Comparison of ENCODE assay signal across 21 cellular contexts in the genomic region with DNA sequence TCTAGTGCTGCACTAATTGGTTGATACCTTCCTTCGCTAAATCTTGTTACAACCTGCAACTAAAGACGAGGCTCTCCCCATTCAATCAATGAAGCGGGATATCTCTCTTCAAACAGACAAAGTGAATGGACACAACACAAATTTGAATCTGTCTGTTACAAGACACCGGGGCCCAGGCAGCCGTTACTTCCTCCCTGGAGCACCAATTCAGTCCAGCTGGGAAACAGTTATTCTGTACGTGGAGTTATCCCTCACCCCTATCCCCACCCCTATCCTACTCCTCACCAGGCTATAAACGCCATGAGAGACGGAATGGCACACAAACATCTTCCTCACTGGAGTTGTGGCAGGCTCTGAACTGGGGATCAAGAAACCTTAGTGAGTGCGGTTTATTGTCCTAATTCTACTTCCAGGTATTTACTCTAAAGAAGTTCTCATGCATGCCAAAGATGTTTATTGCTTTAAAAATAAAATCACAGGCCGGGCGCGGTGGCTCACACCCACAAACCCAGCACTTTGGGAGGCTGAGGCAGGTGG.
A peak's percentile ranks its signal among the peaks of the same experiment; 100 is the strongest.
DNase-seq lines count a peak whose midpoint lies in the region; ATAC-seq and TF ChIP-seq lines count a peak whose summit lies in the region.
"Had no signal": no experiment of that assay in that cellular context is flagged by ENCODE, and none has a peak within 500 bp of the region (broad histone marks: within the 10 kb centered on the region; RNA-seq: fewer than 3 reads in every experiment).

No MANE protein-coding gene starts in this region.

- H3K27ac ChIP-seq in mesenchymal stem cell (ENCODE audit: low read length, poor library complexity, severe bottlenecking) (no peak overlapping the region), esophagus muscularis mucosa (replicated peaks in 1 of 4) (no peak overlapping the region)
- H3K27ac ChIP-seq: dorsolateral prefrontal cortex, lower lobe of right lung, pancreas, sigmoid colon, thoracic aorta had no signal

- TF ChIP-seq CTCF in esophagus muscularis mucosa (IDR thresholded peaks at IDR 0.05): no peak

- H3K36me3 ChIP-seq in mesenchymal stem cell (ENCODE audit: control insufficient read depth in 1 of 2, insufficient read depth in 2 of 2, low read depth in 1 of 2, low read length in 2 of 2) (peaks cover 0 to 4% of the 10 kb centered on the region in 2 experiments), esophagus muscularis mucosa (no peaks in the 10 kb centered on the region)
- H3K36me3 ChIP-seq: lower lobe of right lung, pancreas, sigmoid colon, thoracic aorta had no signal

- peak overlapping the region; percentile 21 for H2AK5ac ChIP-seq in mesenchymal stem cell (ENCODE audit: low read length, severe bottlenecking)

- H3K27me3 ChIP-seq in mesenchymal stem cell (ENCODE audit: control insufficient read depth in 1 of 2, insufficient read depth in 1 of 2, low read length in 2 of 2): no peaks in the 10 kb centered on the region
- H3K27me3 ChIP-seq in esophagus muscularis mucosa: no peaks in the 10 kb centered on the region
- H3K27me3 ChIP-seq: dorsolateral prefrontal cortex, pancreas, sigmoid colon had no signal

- no peaks in the 10 kb centered on the region for H3K27me3 Mint-ChIP-seq in stimulated activated naive CD8-positive, alpha-beta T cell treated with anti-CD3 and anti-CD28 coated beads, Interleukin-15, amount 100 ng/mL, for 72 hours

- H3K4ac ChIP-seq in mesenchymal stem cell (ENCODE audit: low read depth in 1 of 2, low read length in 2 of 2): no peak overlapping the region

- no peak overlapping the region for H3K18ac ChIP-seq in mesenchymal stem cell (ENCODE audit: low read depth in 1 of 2, low read length in 2 of 2)

- no peak for TF ChIP-seq POLR2A in esophagus muscularis mucosa (IDR thresholded peaks at IDR 0.05; ENCODE audit: low read depth)

- no peak overlapping the region for H3K27ac Mint-ChIP-seq in stimulated activated naive CD8-positive, alpha-beta T cell treated with anti-CD3 and anti-CD28 coated beads, Interleukin-15, amount 100 ng/mL, for 72 hours

- no peak overlapping the region for H2BK15ac ChIP-seq in mesenchymal stem cell (ENCODE audit: low read depth, poor library complexity, severe bottlenecking)

- no peak for TF ChIP-seq EP300 in esophagus muscularis mucosa (IDR thresholded peaks at IDR 0.05)

- no peak overlapping the region for H3K14ac ChIP-seq in mesenchymal stem cell (ENCODE audit: low read length in 2 of 2)

- no peak overlapping the region for H3K9ac ChIP-seq in mesenchymal stem cell (ENCODE audit: low read length)

- peak overlapping the region; percentile 14 to 67 for H3K4me3 Mint-ChIP-seq in stimulated activated naive CD8-positive, alpha-beta T cell treated with anti-CD3 and anti-CD28 coated beads, Interleukin-15, amount 100 ng/mL, for 72 hours

- intact Hi-C loops in Right ventricle myocardium inferior (cut with DNase I) (no loop called here), Right ventricle myocardium superior (cut with DNase I) (no loop called here), esophagus muscularis mucosa (cut with DNase I) (no loop called here)

- no peaks in the 10 kb centered on the region for H3K9me3 Mint-ChIP-seq in stimulated activated naive CD8-positive, alpha-beta T cell treated with anti-CD3 and anti-CD28 coated beads, Interleukin-15, amount 100 ng/mL, for 72 hours

- no peak overlapping the region for H3K4me2 ChIP-seq in mesenchymal stem cell (ENCODE audit: low read length, poor library complexity, severe bottlenecking)

- H3K4me3 ChIP-seq in mesenchymal stem cell (ENCODE audit: insufficient read depth in 1 of 2, low read depth in 1 of 2, low read length in 2 of 2) (no peak overlapping the region), esophagus muscularis mucosa (no peak overlapping the region)
- H3K4me3 ChIP-seq: dorsolateral prefrontal cortex, lower lobe of right lung, pancreas, sigmoid colon, thoracic aorta had no signal

- H3K79me1 ChIP-seq in mesenchymal stem cell (replicated peaks; ENCODE audit: low read length, poor library complexity, severe bottlenecking): peaks cover 33% of the 10 kb centered on the region

- no peaks in the 10 kb centered on the region for H3K9me3 ChIP-seq in mesenchymal stem cell (ENCODE audit: control insufficient read depth, low read length)
- H3K9me3 ChIP-seq in esophagus muscularis mucosa: no peaks in the 10 kb centered on the region
- H3K9me3 ChIP-seq: lower lobe of right lung, pancreas, sigmoid colon, thoracic aorta had no signal

- DNase-seq in Right ventricle myocardium inferior (ENCODE audit: missing footprints) (peak; percentile 70), Right ventricle myocardium superior (no peak), SK-N-DZ (ENCODE audit: low spot score) (peak; percentile 40), mesenchymal stem cell (no peak), NCI-H1436 (lab: John Stamatoyannopoulos, UW) (no peak), esophagus muscularis mucosa (ENCODE audit: extremely low spot score) (no peak), COR-L47 (lab: John Stamatoyannopoulos, UW) (no peak)
- no peak for DNase-seq in stimulated activated naive CD8-positive, alpha-beta T cell treated with anti-CD3 and anti-CD28 coated beads, Interleukin-15, amount 100 ng/mL, for 72 hours
- DNase-seq: activated CD4-positive, alpha-beta T cell treated with anti-CD3 and anti-CD28 coated beads for 48 hours; activated gamma-delta T cell; amygdala; DND-41; dorsolateral prefrontal cortex; H7; hippocampal formation; KBM-7; lower lobe of right lung; NCI-H2029 treated with DMSO at 0.1 percent for 48 hours; pancreas; sigmoid colon had no signal

- no peak overlapping the region for H3K23ac ChIP-seq in mesenchymal stem cell (ENCODE audit: low read length in 2 of 2)

- no peak overlapping the region for H2AFZ ChIP-seq in mesenchymal stem cell (ENCODE audit: low read depth, low read length)

- H4K91ac ChIP-seq in mesenchymal stem cell (ENCODE audit: low read length): peak overlapping the region; percentile 27

- no peak overlapping the region for H2BK12ac ChIP-seq in mesenchymal stem cell (ENCODE audit: low read length in 2 of 2)

- H4K8ac ChIP-seq in mesenchymal stem cell (ENCODE audit: low read length): no peak overlapping the region

- H3K4me1 Mint-ChIP-seq in stimulated activated naive CD8-positive, alpha-beta T cell treated with anti-CD3 and anti-CD28 coated beads, Interleukin-15, amount 100 ng/mL, for 72 hours: peaks cover 92% of the 10 kb centered on the region

- no peak overlapping the region for H2BK5ac ChIP-seq in mesenchymal stem cell (ENCODE audit: low read depth, low read length, poor library complexity, severe bottlenecking)

- no peak overlapping the region for H2BK120ac ChIP-seq in mesenchymal stem cell (ENCODE audit: low read depth, low read length)

- H3K4me1 ChIP-seq in mesenchymal stem cell (ENCODE audit: control insufficient read depth, insufficient read depth, low read depth, low read length) (peaks cover 6% of the 10 kb centered on the region), esophagus muscularis mucosa (peaks cover 8 to 34% (median 27%) of the 10 kb centered on the region in 4 donors)

- WGBS in mesenchymal stem cell: 89% methylated on average over 12 of the region's 12 CpGs
- WGBS in esophagus muscularis mucosa: 91% methylated on average over 12 of the region's 12 CpGs

- no peak for ATAC-seq in Right ventricle myocardium inferior
- no peak for ATAC-seq in Right ventricle myocardium superior (ENCODE audit: poor library complexity)
- no peak for ATAC-seq in stimulated activated naive CD8-positive, alpha-beta T cell treated with anti-CD3 and anti-CD28 coated beads, Interleukin-15, amount 100 ng/mL, for 72 hours
- ATAC-seq: lower lobe of right lung, pancreas had no signal

Comparison
In these comparisons a context has a peak if more than half of its experiments do, and no peak if none do; other contexts are left out.
1. DNase-seq: peak in Right ventricle myocardium inferior (single experiment) and SK-N-DZ (single experiment); none in Right ventricle myocardium superior (single experiment), mesenchymal stem cell (single experiment), stimulated activated naive CD8-positive, alpha-beta T cell treated with anti-CD3 and anti-CD28 coated beads, Interleukin-15, amount 100 ng/mL, for 72 hours (0 of 2), NCI-H1436 (single experiment), esophagus muscularis mucosa (single experiment) and COR-L47 (single experiment).